8 cellular contexts compared by ENCODE assay signal in genomic region chr12:49131051-49131972, GRCh38.
DNase-seq lines count a peak whose midpoint lies in the region; ATAC-seq lines count a peak whose summit lies in the region.

TSS of gene TUBA1B (minus strand) at chr12:49131395. CDS start at chr12:49131300, 95 bp downstream.

- DNase-seq in AG08396 (ENCODE audit: low spot score) = peak; percentile 96
- DNase-seq in NCI-H345 (lab: John Stamatoyannopoulos, UW) = peak; percentile 77
- DNase-seq in activated CD4-positive, CD25-positive, alpha-beta regulatory T cell treated with anti-CD3 and anti-CD28 coated beads, Interleukin-2, amount 50 U/mL, for 16 hours (ENCODE audit: low read depth, low spot score) = peak; percentile 75
- DNase-seq in caudate nucleus (lab: John Stamatoyannopoulos, UW) = peak in 60 of 61 donors; percentile 51 to 96 (median 86)
- DNase-seq in inferior parietal cortex (ENCODE audit: extremely low spot score) = peak; percentile 85
- peak; percentile 83 to 84 for DNase-seq in stimulated activated CD4-positive, alpha-beta T cell treated with anti-CD3 and anti-CD28 coated beads, Interleukin-12 subunit alpha, Interleukin-12 subunit beta, amount 100 ng/mL, for 24 hours (ENCODE audit: low read depth in 2 of 2)

- ATAC-seq in GM19023 (IDR thresholded peaks at IDR 0.05; ENCODE audit: unreplicated experiment) (peak; percentile 70), HG03175 (IDR thresholded peaks at IDR 0.05; ENCODE audit: unreplicated experiment) (peak; percentile 72)

- peak within 1 kb of the TSS; percentile 99 for H3K27ac ChIP-seq in caudate nucleus (ENCODE audit: low read depth, low read length)

Comparison
In these comparisons a context has a peak if more than half of its experiments do, and no peak if none do; other contexts are left out.
1. Peak in every context shown above with its lines: DNase-seq, ATAC-seq and H3K27ac ChIP-seq.